ENCODE assay signal across 1 cellular context in genomic region chrX:77415161-77415560, GRCh38.
TF ChIP-seq lines count a peak whose summit lies in the region.

No MANE protein-coding gene starts in this region.

TF ChIP-seq in HCT116, 20 proteins besides CTCF, POLR2A, EP300 and RAD21 (continued from another document):
- TF ChIP-seq REST (IDR thresholded peaks at IDR 0.05; ENCODE audit: low read depth) = no peak
- TF ChIP-seq FOSL1 (IDR thresholded peaks at IDR 0.05; ENCODE audit: low read depth) = no peak
- TF ChIP-seq EZH2 (IDR thresholded peaks at IDR 0.05) = no peak
- no peak for TF ChIP-seq ELF1 (IDR thresholded peaks at IDR 0.05; ENCODE audit: borderline replicate concordance, low read depth)
- no peak for TF ChIP-seq POLR2AphosphoS5 (IDR thresholded peaks at IDR 0.05; ENCODE audit: low read depth, low read length)
- TF ChIP-seq CEBPB (IDR thresholded peaks at IDR 0.05; ENCODE audit: low read depth) = no peak
- no peak for TF ChIP-seq SP1 (IDR thresholded peaks at IDR 0.05; ENCODE audit: low read depth)
- no peak for TF ChIP-seq EZH2phosphoT487 (IDR thresholded peaks at IDR 0.05; ENCODE audit: borderline replicate concordance)
- no peak for TF ChIP-seq ATF3 (IDR thresholded peaks at IDR 0.05)
- no peak for TF ChIP-seq YY1 (IDR thresholded peaks at IDR 0.05; ENCODE audit: extremely low read depth, insufficient replicate concordance, low read depth, low read length)
- no peak for TF ChIP-seq ZFX (IDR thresholded peaks at IDR 0.05)
- TF ChIP-seq MAX (IDR thresholded peaks at IDR 0.05) = no peak
- no peak for TF ChIP-seq ZBTB33 (IDR thresholded peaks at IDR 0.05; ENCODE audit: extremely low read depth, insufficient replicate concordance, low read length)
- no peak for TF ChIP-seq JUND (IDR thresholded peaks at IDR 0.05)
- no peak for TF ChIP-seq SIN3A (IDR thresholded peaks at IDR 0.05; ENCODE audit: low read depth)
- no peak for TF ChIP-seq TCF7L2 (IDR thresholded peaks at IDR 0.05; ENCODE audit: borderline replicate concordance, extremely low read depth, insufficient read depth, insufficient read length)
